17 cellular contexts compared by ENCODE assay signal in the genomic region with DNA sequence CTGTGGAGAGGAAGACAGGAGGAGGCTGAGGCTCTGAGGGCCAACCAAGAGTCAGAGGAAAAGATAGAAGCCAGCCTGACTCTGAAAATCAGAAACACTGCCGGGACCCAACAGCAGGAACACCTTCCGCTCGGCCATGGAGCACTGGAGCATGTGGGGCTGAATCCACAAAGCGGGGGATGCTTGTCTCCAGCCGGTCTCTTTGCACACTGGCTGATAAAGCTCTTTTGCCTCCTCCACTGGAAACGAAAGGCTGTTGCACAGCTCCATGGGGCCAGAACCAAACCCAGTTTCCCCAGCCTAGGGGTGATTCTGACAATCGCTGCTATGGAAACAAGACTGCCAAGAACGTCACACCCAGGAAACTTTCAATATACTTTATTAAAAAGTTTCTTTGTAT.
DNase-seq lines count a peak whose midpoint lies in the region; ATAC-seq and TF ChIP-seq lines count a peak whose summit lies in the region.
"Had no signal": no experiment of that assay in that cellular context is flagged by ENCODE, and none has a peak within 500 bp of the region (broad histone marks: within the 10 kb centered on the region; RNA-seq: fewer than 3 reads in every experiment).

No MANE protein-coding gene starts in this region.

- peak overlapping the region; percentile 42; the same call in 2 of the 3 replicates for H2BK15ac ChIP-seq in IMR-90 (ENCODE audit: low read depth, low read length)

- H3K23ac ChIP-seq in IMR-90 (ENCODE audit: low read depth, low read length), result peak overlapping the region; percentile 49

- H4K91ac ChIP-seq in IMR-90 (ENCODE audit: insufficient read depth, low read depth, low read length), result peak overlapping the region; percentile 88

- H3K36me3 ChIP-seq in IMR-90 (ENCODE audit: control insufficient read depth, insufficient read depth, low read length) (peaks cover 59% of the 10 kb centered on the region), esophagus muscularis mucosa (no peaks in the 10 kb centered on the region), muscle layer of duodenum (ENCODE audit: control insufficient read depth in 1 of 2, insufficient read depth in 2 of 2, low read length in 2 of 2) (no peaks in the 10 kb centered on the region), stomach smooth muscle (ENCODE audit: control insufficient read depth in 2 of 2, insufficient read depth in 2 of 2, low read length in 2 of 2) (peaks cover 13 to 20% of the 10 kb centered on the region in 2 donors)
- H3K36me3 ChIP-seq: thoracic aorta had no signal

- TF ChIP-seq POLR2A in IMR-90 (IDR thresholded peaks at IDR 0.05; ENCODE audit: low read depth, low read length) (no peak; the same call in 1 of the 2 replicates), esophagus muscularis mucosa (IDR thresholded peaks at IDR 0.05; ENCODE audit: low read depth) (no peak)

- H3K79me1 ChIP-seq in IMR-90 (ENCODE audit: low read depth in 1 of 2, low read length in 2 of 2), result peaks cover 19 to 68% of the 10 kb centered on the region in 2 experiments

- H2BK5ac ChIP-seq in IMR-90 (ENCODE audit: low read depth, low read length, poor library complexity, severe bottlenecking), result peak overlapping the region; percentile 91

- intact Hi-C loops in IMR-90 (cut with micrococcal nuclease) (loop anchor here (2.0 kb wide), 3 partner anchors 41 to 169 kb away; no protein-coding TSS in a partner anchor), esophagus muscularis mucosa (cut with DNase I) (no loop called here)

- H3K27ac ChIP-seq in IMR-90 (ENCODE audit: insufficient read depth, low read length) (peak overlapping the region; percentile 96), esophagus muscularis mucosa (replicated peaks in 1 of 4) (peak overlapping the region; percentile 80 to 96 (median 94)), muscle layer of duodenum (ENCODE audit: low read length) (peak overlapping the region; percentile 42), stomach smooth muscle (ENCODE audit: low read length) (peak overlapping the region; percentile 100)

- H3K4me2 ChIP-seq in IMR-90 (ENCODE audit: low read depth, low read length), result no peak overlapping the region

- peaks cover 10% of the 10 kb centered on the region for H4K20me1 ChIP-seq in IMR-90 (ENCODE audit: insufficient read depth, low read length)

- no peaks in the 10 kb centered on the region for H3K9me3 ChIP-seq in IMR-90 (ENCODE audit: control insufficient read depth, insufficient read depth, low read length)
- H3K9me3 ChIP-seq in esophagus muscularis mucosa, result no peaks in the 10 kb centered on the region
- H3K9me3 ChIP-seq in muscle layer of duodenum (ENCODE audit: control insufficient read depth in 1 of 2, low read length in 2 of 2), result no peaks in the 10 kb centered on the region
- H3K9me3 ChIP-seq in stomach smooth muscle (ENCODE audit: control insufficient read depth in 2 of 2, low read length in 2 of 2), result no peaks in the 10 kb centered on the region
- H3K9me3 ChIP-seq: thoracic aorta had no signal

- H2AK5ac ChIP-seq in IMR-90 (ENCODE audit: low read depth, low read length), result peak overlapping the region; percentile 69

- WGBS in IMR-90 (ENCODE audit: extremely low coverage in 2 of 2, insufficient read length in 1 of 2), 2 experiments, result 89% methylated on average over 3 of the region's 8 CpGs; no CpG with 5 or more reads in 1 of the 2 experiments
- WGBS in esophagus muscularis mucosa, result 83% methylated on average over 8 of the region's 8 CpGs

- H3K27me3 ChIP-seq in IMR-90 (ENCODE audit: control insufficient read depth, insufficient read depth, low read length), result no peaks in the 10 kb centered on the region
- H3K27me3 ChIP-seq in esophagus muscularis mucosa, result no peaks in the 10 kb centered on the region
- H3K27me3 ChIP-seq in muscle layer of duodenum (ENCODE audit: low read depth, low read length), result no peaks in the 10 kb centered on the region
- no peaks in the 10 kb centered on the region for H3K27me3 ChIP-seq in stomach smooth muscle (ENCODE audit: control insufficient read depth in 1 of 2, insufficient read depth in 2 of 2, low read length in 2 of 2)

- no peak for TF ChIP-seq RAD21 in IMR-90 (IDR thresholded peaks at IDR 0.05; ENCODE audit: low read length)

- H3K4me3 ChIP-seq in IMR-90 (ENCODE audit: insufficient read depth, low read depth, low read length), result no peak overlapping the region
- H3K4me3 ChIP-seq in esophagus muscularis mucosa, result no peak overlapping the region
- no peak overlapping the region for H3K4me3 ChIP-seq in muscle layer of duodenum (ENCODE audit: low read depth in 1 of 2, low read length in 2 of 2)
- H3K4me3 ChIP-seq in stomach smooth muscle (ENCODE audit: low read length in 2 of 2), result no peak overlapping the region
- H3K4me3 ChIP-seq: thoracic aorta had no signal

- peak overlapping the region; percentile 95 for H4K5ac ChIP-seq in IMR-90 (ENCODE audit: low read depth, low read length)

- H3K9me1 ChIP-seq in IMR-90 (ENCODE audit: insufficient read depth, low read length), result peaks cover 29% of the 10 kb centered on the region

- dilution Hi-C loops in IMR-90 (cut with HindIII; ENCODE audit: low sequenced_read_pairs, unreplicated experiment), result no loop called here

- H3K4me1 ChIP-seq in IMR-90 (ENCODE audit: control insufficient read depth, insufficient read depth, low read length) (peaks cover 33% of the 10 kb centered on the region), esophagus muscularis mucosa (peaks cover 32 to 96% (median 94%) of the 10 kb centered on the region in 4 donors), muscle layer of duodenum (ENCODE audit: control insufficient read depth in 1 of 2, insufficient read depth in 2 of 2, low read length in 2 of 2) (peaks cover 6 to 53% of the 10 kb centered on the region in 2 donors), stomach smooth muscle (ENCODE audit: control insufficient read depth, insufficient read depth, low read length) (peaks cover 86% of the 10 kb centered on the region)

- no peak overlapping the region for H2AFZ ChIP-seq in IMR-90 (replicated peaks; ENCODE audit: low read length, poor library complexity)

- in situ Hi-C loops in IMR-90 (cut with MboI; ENCODE audit: low sequenced_read_pairs), result loop anchor here (10.0 kb wide), 1 partner anchor 159 kb away; no protein-coding TSS in a partner anchor

- peak overlapping the region; percentile 84 to 85 for H4K8ac ChIP-seq in IMR-90 (ENCODE audit: low read depth in 2 of 2, low read length in 2 of 2)

- H3K18ac ChIP-seq in IMR-90 (ENCODE audit: low read depth, low read length), result peak overlapping the region; percentile 90

- H3K9ac ChIP-seq in IMR-90 (ENCODE audit: low read depth, low read length) (peak overlapping the region; percentile 36), stomach smooth muscle (ENCODE audit: low read length in 2 of 2) (peak overlapping the region; percentile 42 to 49)

- H3K56ac ChIP-seq in IMR-90 (ENCODE audit: extremely low read depth, insufficient read depth, low read length), result peak overlapping the region; percentile 20

- peak overlapping the region; percentile 84 for H2BK120ac ChIP-seq in IMR-90 (ENCODE audit: low read depth, low read length)

- DNase-seq in IMR-90 (no peak), esophagus muscularis mucosa (ENCODE audit: extremely low spot score) (no peak), DMS153 treated with DMSO at 0.1 percent for 48 hours (lab: John Stamatoyannopoulos, UW; ENCODE audit: unreplicated experiment) (no peak), T-helper 9 cell (no peak), NK-92 (lab: John Stamatoyannopoulos, UW; ENCODE audit: unreplicated experiment) (no peak)
- DNase-seq: activated CD4-positive, alpha-beta T cell treated with anti-CD3 and anti-CD28 coated beads, Interleukin-2, amount 50 U/mL, for 4 hours; effector CD4-positive, alpha-beta T cell; Kasumi-1; NCI-H2029; NCI-H2227 treated with DMSO at 0.1 percent for 48 hours; stimulated activated CD4-positive, alpha-beta T cell treated with anti-CD3 and anti-CD28 coated beads, Interleukin-2, amount 100 ng/mL, for 48 hours; T1000 had no signal

- peak overlapping the region; percentile 31 for H2AK9ac ChIP-seq in IMR-90 (replicated peaks; ENCODE audit: low read depth, low read length, poor library complexity)

- peak overlapping the region; percentile 67 for H2BK20ac ChIP-seq in IMR-90 (ENCODE audit: low read depth, low read length)

- CTCF ChIA-PET in IMR-90 (lab: Yijun Ruan, JAX), result no interaction called here

- TF ChIP-seq CTCF in IMR-90 (conservative IDR thresholded peaks at IDR 0.05; ENCODE audit: low read depth, low read length) (no peak), esophagus muscularis mucosa (IDR thresholded peaks at IDR 0.05) (no peak)

- BruUV-seq in IMR-90 (replicated peaks; lab: Mats Ljungman, UMichigan), result no TSS peak

- no peak for TF ChIP-seq EP300 in esophagus muscularis mucosa (IDR thresholded peaks at IDR 0.05)

- ATAC-seq in IMR-90 (ENCODE audit: low read depth) (no peak), HG02840 (IDR thresholded peaks at IDR 0.05; ENCODE audit: low FRiP score, unreplicated experiment) (no peak)
- ATAC-seq: stimulated activated effector memory CD8-positive, alpha-beta T cell treated with anti-CD3 and anti-CD28 coated beads, Interleukin-12 subunit alpha, Interleukin-12 subunit beta, amount 100 ng/mL, for 72 hours had no signal

- peak overlapping the region; percentile 71 for H3K4ac ChIP-seq in IMR-90 (ENCODE audit: low read depth, low read length)

- POLR2A ChIA-PET in IMR-90 (lab: Charles Lee; ENCODE audit: unreplicated experiment), result no interaction called here

- H3K14ac ChIP-seq in IMR-90 (replicated peaks; ENCODE audit: low read depth, low read length), result peak overlapping the region; percentile 47

TF ChIP-seq in IMR-90, 13 proteins besides CTCF, POLR2A, EP300 and RAD21:
- no peak for TF ChIP-seq MAZ (IDR thresholded peaks at IDR 0.05; ENCODE audit: borderline replicate concordance, low read depth, low read length)

Comparison
In these comparisons a context has a peak if more than half of its experiments do, and no peak if none do; other contexts are left out.
1. H3K27ac ChIP-seq: peak in every context shown above with its lines; median percentile 100 in stomach smooth muscle; 96 in IMR-90; 94 in esophagus muscularis mucosa; 42 in muscle layer of duodenum.